ENCODE assay signal across 34 cellular contexts in the genomic region with DNA sequence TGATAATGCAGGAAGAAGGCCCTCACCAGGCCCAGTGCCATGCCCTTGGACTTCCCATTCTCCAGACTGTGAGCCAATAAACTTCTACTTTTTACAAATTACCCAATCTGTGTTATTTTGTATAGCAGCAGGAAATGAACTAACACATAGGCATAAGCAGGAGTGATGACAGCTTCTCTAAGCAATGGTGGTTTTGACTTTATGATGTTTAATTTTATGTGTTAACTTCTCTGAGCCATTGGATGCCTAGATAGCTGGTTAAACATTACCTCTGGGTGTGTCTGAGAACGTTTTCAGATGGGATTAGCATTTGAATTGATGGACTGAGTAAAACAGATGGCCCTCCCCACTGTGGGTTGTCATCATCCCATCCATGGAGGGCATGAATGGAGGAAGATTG. TPM values are rescaled to one million over a fixed set of nuclear protein-coding genes. Genes with fewer than 3 reads are reported as not detected.
"Had no signal": no experiment of that assay in that cellular context is flagged by ENCODE, and none has a peak within 500 bp of the region (broad histone marks: within the 10 kb centered on the region; RNA-seq: fewer than 3 reads in every experiment).

No MANE protein-coding gene starts in this region.

- H3K36me3 ChIP-seq: adrenal gland, brain microvascular endothelial cell, breast epithelium had no signal

- H3K27me3 ChIP-seq: adrenal gland, body of pancreas, brain microvascular endothelial cell, breast epithelium had no signal

- H3K27ac ChIP-seq: adrenal gland, body of pancreas, brain microvascular endothelial cell, breast epithelium, VCaP had no signal

- ATAC-seq: activated CD8-positive, alpha-beta T cell treated with anti-CD3 and anti-CD28 coated beads for 36 hours; activated naive CD4-positive, alpha-beta T cell treated with anti-CD3 and anti-CD28 coated beads, Interleukin-2, amount 50 U/mL, for 72 hours; activated T-cell treated with anti-CD3 and anti-CD28 coated beads, Interleukin-2, amount 50 U/mL, for 4 hours; activated T-cell treated with anti-CD3 and anti-CD28 coated beads, Interleukin-2, amount 50 U/mL, for 72 hours; activated T-helper 17 cell treated with anti-CD3 and anti-CD28 coated beads, Interleukin-2, amount 50 U/mL, for 72 hours; body of pancreas had no signal

- DNase-seq: activated B cell treated with CpG ODN at 0.5 μM for 24 hours; activated CD4-positive, alpha-beta memory T cell treated with anti-CD3 and anti-CD28 coated beads for 36 hours; activated CD4-positive, alpha-beta T cell treated with anti-CD3 and anti-CD28 coated beads for 4 hours; activated CD4-positive, alpha-beta T cell treated with anti-CD3 and anti-CD28 coated beads, Interleukin-2, amount 10 ng/mL, durations not matched to agents 24 days and 14 days; activated CD4-positive, alpha-beta T cell treated with anti-CD3 and anti-CD28 coated beads, Interleukin-2, amount 50 U/mL, for 1 hour; activated CD4-positive, alpha-beta T cell treated with anti-CD3 and anti-CD28 coated beads, Interleukin-2, amount 50 U/mL, for 4 hours; activated CD4-positive, CD25-positive, alpha-beta regulatory T cell treated with anti-CD3 and anti-CD28 coated beads, Interleukin-2, amount 50 U/mL, for 72 hours; activated CD8-positive, alpha-beta memory T cell treated with anti-CD3 and anti-CD28 coated beads, Interleukin-2, amount 50 U/mL, for 4 hours; activated CD8-positive, alpha-beta T cell treated with anti-CD3 and anti-CD28 coated beads for 36 hours; activated effector memory CD4-positive, alpha-beta T cell treated with anti-CD3 and anti-CD28 coated beads, Interleukin-2, amount 50 U/mL, for 16 hours; activated gamma-delta T cell treated with Interleukin-2 at 50 U/mL for 16 hours; activated naive CD4-positive, alpha-beta T cell; activated naive CD4-positive, alpha-beta T cell treated with anti-CD3 and anti-CD28 coated beads for 36 hours; activated naive CD4-positive, alpha-beta T cell treated with anti-CD3 and anti-CD28 coated beads, Interleukin-2, amount 50 U/mL, for 16 hours; activated naive CD8-positive, alpha-beta T cell treated with anti-CD3 and anti-CD28 coated beads for 36 hours; activated T-cell treated with anti-CD3 and anti-CD28 coated beads for 4 hours; activated T-cell treated with anti-CD3 and anti-CD28 coated beads, Interleukin-2, amount 50 U/mL, for 1 hour; activated T-cell treated with anti-CD3 and anti-CD28 coated beads, Interleukin-2, amount 50 U/mL, for 4 hours; activated T-cell treated with anti-CD3 and anti-CD28 coated beads, Interleukin-2, amount 50 U/mL, for 72 hours; adrenal gland; amniotic stem cell; aorta; body of pancreas; brain microvascular endothelial cell; central memory CD4-positive, alpha-beta T cell; T-helper 1 cell; T-helper 2 cell; T-helper 9 cell had no signal

- H3K9me3 ChIP-seq: adrenal gland, body of pancreas, breast epithelium had no signal

- H3K4me3 ChIP-seq: adrenal gland, body of pancreas, breast epithelium had no signal

- H3K4me1 ChIP-seq: adrenal gland, body of pancreas, breast epithelium had no signal

RNA-seq across cellular contexts. Expression of a gene that starts 13.8 kb away (rescaled TPM):
- total RNA-seq: activated CD4-positive, alpha-beta memory T cell treated with anti-CD3 and anti-CD28 coated beads for 36 hours; activated CD4-positive, alpha-beta T cell treated with anti-CD3 and anti-CD28 coated beads, Interleukin-2, amount 10 ng/mL, durations not matched to agents 24 days and 14 days; activated CD8-positive, alpha-beta memory T cell treated with anti-CD3 and anti-CD28 coated beads for 36 hours; activated CD8-positive, alpha-beta T cell treated with anti-CD3 and anti-CD28 coated beads for 36 hours; activated naive CD8-positive, alpha-beta T cell treated with anti-CD3 and anti-CD28 coated beads for 36 hours; activated T-cell treated with anti-CD3 and anti-CD28 coated beads, Interleukin-2, amount 50 U/mL, for 4 hours; activated T-helper 1 cell treated with anti-CD3 and anti-CD28 coated beads, Interleukin-12 subunit alpha, Interleukin-12 subunit beta, Interleukin-2, Interleukin-4 antibody, amounts not matched to agents 30 ng/mL and 10 ng/mL and 1 ng/mL, durations not matched to agents 14 hours and 24 hours and 36 hours; activated T-helper 17 cell treated with anti-CD3 and anti-CD28 coated beads, Interleukin-2, amount 50 U/mL, for 72 hours had no signal
